ENCODE assay signal across 20 cellular contexts in genomic region chr2:112304298-112304941, GRCh38. TPM values are rescaled to one million over a fixed set of nuclear protein-coding genes. Genes with fewer than 3 reads are reported as not detected.
DNase-seq lines count a peak whose midpoint lies in the region; ATAC-seq and TF ChIP-seq lines count a peak whose summit lies in the region.
"Had no signal": no experiment of that assay in that cellular context is flagged by ENCODE, and none has a peak within 500 bp of the region (broad histone marks: within the 10 kb centered on the region; RNA-seq: fewer than 3 reads in every experiment).

No MANE protein-coding gene starts in this region.

- ATAC-seq in HG02763 (IDR thresholded peaks at IDR 0.05; ENCODE audit: unreplicated experiment): peak; percentile 45
- peak; percentile 61 to 85 for ATAC-seq in stimulated activated naive B cell treated with anti-CD40 and anti-IgM and Interleukin-4, amounts not matched to agents 10 μg/mL and 1 μg/mL and 100 μg/mL, for 72 hours (replicated peaks)
- ATAC-seq: effector memory CD8-positive, alpha-beta T cell; heart left ventricle; HepG2; pancreas had no signal

- CTCF ChIA-PET in activated naive CD4-positive, alpha-beta T cell treated with anti-CD3 and anti-CD28 coated beads, Interleukin-2, amount 10 ng/mL, durations not matched to agents 7 days and 5 days (lab: Charles Lee): no interaction called here
- CTCF ChIA-PET in activated CD4-positive, alpha-beta memory T cell treated with anti-CD3 and anti-CD28 coated beads for 36 hours (lab: Charles Lee): no interaction called here

- H3K9me3 Mint-ChIP-seq in activated T-helper 2 cell treated with anti-CD3 and anti-CD28 coated beads, Interferon-gamma antibody, Interleukin-2, Interleukin-4, amounts not matched to agents 10 μg/mL and 5 μg/mL and 100 μg/mL, durations not matched to agents 14 hours and 24 hours and 36 hours: no peaks in the 10 kb centered on the region
- peaks cover 1 to 4% of the 10 kb centered on the region in 2 donors for H3K9me3 Mint-ChIP-seq in stimulated activated naive B cell treated with anti-CD40 and anti-IgM and Interleukin-4, amounts not matched to agents 10 μg/mL and 1 μg/mL and 100 μg/mL, for 72 hours
- no peaks in the 10 kb centered on the region for H3K9me3 Mint-ChIP-seq in activated naive CD4-positive, alpha-beta T cell treated with anti-CD3 and anti-CD28 coated beads, Interleukin-2, amount 10 ng/mL, durations not matched to agents 7 days and 5 days
- no peaks in the 10 kb centered on the region for H3K9me3 Mint-ChIP-seq in activated CD4-positive, alpha-beta memory T cell treated with anti-CD3 and anti-CD28 coated beads for 36 hours
- H3K9me3 Mint-ChIP-seq: effector memory CD8-positive, alpha-beta T cell had no signal

- H3K27me3 Mint-ChIP-seq in activated T-helper 2 cell treated with anti-CD3 and anti-CD28 coated beads, Interferon-gamma antibody, Interleukin-2, Interleukin-4, amounts not matched to agents 10 μg/mL and 5 μg/mL and 100 μg/mL, durations not matched to agents 14 hours and 24 hours and 36 hours (ENCODE audit: low read depth): no peaks in the 10 kb centered on the region
- H3K27me3 Mint-ChIP-seq in stimulated activated naive B cell treated with anti-CD40 and anti-IgM and Interleukin-4, amounts not matched to agents 10 μg/mL and 1 μg/mL and 100 μg/mL, for 72 hours: no peaks in the 10 kb centered on the region
- H3K27me3 Mint-ChIP-seq in activated naive CD4-positive, alpha-beta T cell treated with anti-CD3 and anti-CD28 coated beads, Interleukin-2, amount 10 ng/mL, durations not matched to agents 7 days and 5 days: no peaks in the 10 kb centered on the region
- H3K27me3 Mint-ChIP-seq in activated CD4-positive, alpha-beta memory T cell treated with anti-CD3 and anti-CD28 coated beads for 36 hours: no peaks in the 10 kb centered on the region
- H3K27me3 Mint-ChIP-seq: effector memory CD8-positive, alpha-beta T cell; naive B cell had no signal

- POLR2A ChIA-PET in activated CD4-positive, alpha-beta memory T cell treated with anti-CD3 and anti-CD28 coated beads for 36 hours (lab: Charles Lee): no interaction called here

- in situ Hi-C loops in GM13977 (cut with MboI; ENCODE audit: low pct_unique_long_range_greater_than_20kb, low sequenced_read_pairs, unreplicated experiment): no loop called here

- intact Hi-C loops in activated T-helper 2 cell treated with anti-CD3 and anti-CD28 coated beads, Interferon-gamma antibody, Interleukin-2, Interleukin-4, amounts not matched to agents 10 μg/mL and 5 μg/mL and 100 μg/mL, durations not matched to agents 14 hours and 24 hours and 36 hours (cut with micrococcal nuclease): no loop called here
- intact Hi-C loops in activated CD4-positive, alpha-beta memory T cell treated with anti-CD3 and anti-CD28 coated beads for 36 hours (cut with micrococcal nuclease): no loop called here

- no peak for TF ChIP-seq CTCF in GM13977 (IDR thresholded peaks at IDR 0.05; ENCODE audit: extremely low read depth, insufficient read depth, missing control alignments)

- H3K36me3 Mint-ChIP-seq in activated T-helper 2 cell treated with anti-CD3 and anti-CD28 coated beads, Interferon-gamma antibody, Interleukin-2, Interleukin-4, amounts not matched to agents 10 μg/mL and 5 μg/mL and 100 μg/mL, durations not matched to agents 14 hours and 24 hours and 36 hours (ENCODE audit: low read depth): peaks cover 40% of the 10 kb centered on the region
- peaks cover 9 to 27% of the 10 kb centered on the region in 2 donors for H3K36me3 Mint-ChIP-seq in stimulated activated naive B cell treated with anti-CD40 and anti-IgM and Interleukin-4, amounts not matched to agents 10 μg/mL and 1 μg/mL and 100 μg/mL, for 72 hours
- peaks cover 26% of the 10 kb centered on the region for H3K36me3 Mint-ChIP-seq in activated naive CD4-positive, alpha-beta T cell treated with anti-CD3 and anti-CD28 coated beads, Interleukin-2, amount 10 ng/mL, durations not matched to agents 7 days and 5 days
- H3K36me3 Mint-ChIP-seq in activated CD4-positive, alpha-beta memory T cell treated with anti-CD3 and anti-CD28 coated beads for 36 hours: peaks cover 19% of the 10 kb centered on the region

- H3K4me1 Mint-ChIP-seq in activated T-helper 2 cell treated with anti-CD3 and anti-CD28 coated beads, Interferon-gamma antibody, Interleukin-2, Interleukin-4, amounts not matched to agents 10 μg/mL and 5 μg/mL and 100 μg/mL, durations not matched to agents 14 hours and 24 hours and 36 hours (ENCODE audit: low read depth): peaks cover 4% of the 10 kb centered on the region
- H3K4me1 Mint-ChIP-seq in stimulated activated naive B cell treated with anti-CD40 and anti-IgM and Interleukin-4, amounts not matched to agents 10 μg/mL and 1 μg/mL and 100 μg/mL, for 72 hours: peaks cover 3 to 4% of the 10 kb centered on the region in 2 donors
- no peaks in the 10 kb centered on the region for H3K4me1 Mint-ChIP-seq in activated naive CD4-positive, alpha-beta T cell treated with anti-CD3 and anti-CD28 coated beads, Interleukin-2, amount 10 ng/mL, durations not matched to agents 7 days and 5 days
- H3K4me1 Mint-ChIP-seq in activated CD4-positive, alpha-beta memory T cell treated with anti-CD3 and anti-CD28 coated beads for 36 hours (ENCODE audit: low read depth): no peaks in the 10 kb centered on the region

- peak overlapping the region; percentile 34 for H3K27ac Mint-ChIP-seq in activated T-helper 2 cell treated with anti-CD3 and anti-CD28 coated beads, Interferon-gamma antibody, Interleukin-2, Interleukin-4, amounts not matched to agents 10 μg/mL and 5 μg/mL and 100 μg/mL, durations not matched to agents 14 hours and 24 hours and 36 hours
- peak overlapping the region; percentile 54 for H3K27ac Mint-ChIP-seq in stimulated activated naive B cell treated with anti-CD40 and anti-IgM and Interleukin-4, amounts not matched to agents 10 μg/mL and 1 μg/mL and 100 μg/mL, for 72 hours
- no peak overlapping the region for H3K27ac Mint-ChIP-seq in activated naive CD4-positive, alpha-beta T cell treated with anti-CD3 and anti-CD28 coated beads, Interleukin-2, amount 10 ng/mL, durations not matched to agents 7 days and 5 days
- no peak overlapping the region for H3K27ac Mint-ChIP-seq in activated CD4-positive, alpha-beta memory T cell treated with anti-CD3 and anti-CD28 coated beads for 36 hours

- DNase-seq in GM13977 (ENCODE audit: low spot score): peak; percentile 13
- no peak for DNase-seq in activated T-helper 2 cell treated with anti-CD3 and anti-CD28 coated beads, Interferon-gamma antibody, Interleukin-2, Interleukin-4, amounts not matched to agents 10 μg/mL and 5 μg/mL and 100 μg/mL, durations not matched to agents 14 hours and 24 hours and 36 hours (ENCODE audit: low spot score)
- no peak for DNase-seq in stimulated activated naive B cell treated with anti-CD40 and anti-IgM and Interleukin-4, amounts not matched to agents 10 μg/mL and 1 μg/mL and 100 μg/mL, for 72 hours
- DNase-seq in NCI-H748 treated with DMSO at 0.1 percent for 48 hours (lab: John Stamatoyannopoulos, UW): no peak
- DNase-seq in activated naive CD4-positive, alpha-beta T cell treated with anti-CD3 and anti-CD28 coated beads, Interleukin-2, amount 10 ng/mL, durations not matched to agents 7 days and 5 days: no peak
- no peak for DNase-seq in activated CD4-positive, alpha-beta memory T cell treated with anti-CD3 and anti-CD28 coated beads for 36 hours
- DNase-seq: activated CD4-positive, CD25-positive, alpha-beta regulatory T cell treated with anti-CD3 and anti-CD28 coated beads, Interleukin-2, amount 50 U/mL, for 72 hours; activated gamma-delta T cell; AML-193; amygdala; effector memory CD8-positive, alpha-beta T cell; EL; heart left ventricle; naive B cell; NCI-H1436 treated with DMSO at 0.1 percent for 48 hours; NCI-H345; pancreas; Right ventricle myocardium superior had no signal

- no peak overlapping the region for H3K4me3 Mint-ChIP-seq in activated T-helper 2 cell treated with anti-CD3 and anti-CD28 coated beads, Interferon-gamma antibody, Interleukin-2, Interleukin-4, amounts not matched to agents 10 μg/mL and 5 μg/mL and 100 μg/mL, durations not matched to agents 14 hours and 24 hours and 36 hours (ENCODE audit: low read depth)
- no peak overlapping the region for H3K4me3 Mint-ChIP-seq in stimulated activated naive B cell treated with anti-CD40 and anti-IgM and Interleukin-4, amounts not matched to agents 10 μg/mL and 1 μg/mL and 100 μg/mL, for 72 hours
- H3K4me3 Mint-ChIP-seq in activated naive CD4-positive, alpha-beta T cell treated with anti-CD3 and anti-CD28 coated beads, Interleukin-2, amount 10 ng/mL, durations not matched to agents 7 days and 5 days: no peak overlapping the region
- H3K4me3 Mint-ChIP-seq in activated CD4-positive, alpha-beta memory T cell treated with anti-CD3 and anti-CD28 coated beads for 36 hours: no peak overlapping the region
- H3K4me3 Mint-ChIP-seq: effector memory CD8-positive, alpha-beta T cell; naive B cell had no signal

RNA-seq across cellular contexts. Expression of gene ZC3H6, which starts 29.0 kb away (rescaled TPM):
- 8.0 and 8.2 TPM in 2 replicates for total RNA-seq in activated T-helper 2 cell treated with anti-CD3 and anti-CD28 coated beads, Interferon-gamma antibody, Interleukin-2, Interleukin-4, amounts not matched to agents 10 μg/mL and 5 μg/mL and 100 μg/mL, durations not matched to agents 14 hours and 24 hours and 36 hours
- 10 to 100 TPM; 14.4 to 15.0 TPM for total RNA-seq in activated CD4-positive, alpha-beta memory T cell treated with anti-CD3 and anti-CD28 coated beads for 36 hours

RNA-seq across cellular contexts. Expression of gene ZC3H8, which starts 49.6 kb away (rescaled TPM):
- total RNA-seq in activated T-helper 2 cell treated with anti-CD3 and anti-CD28 coated beads, Interferon-gamma antibody, Interleukin-2, Interleukin-4, amounts not matched to agents 10 μg/mL and 5 μg/mL and 100 μg/mL, durations not matched to agents 14 hours and 24 hours and 36 hours: 31.8 and 33.4 TPM in 2 replicates
- total RNA-seq in activated CD4-positive, alpha-beta memory T cell treated with anti-CD3 and anti-CD28 coated beads for 36 hours: 10 to 100 TPM; 13.0 to 16.0 TPM

Comparison
In these comparisons a context has a peak if more than half of its experiments do, and no peak if none do; other contexts are left out.
1. H3K27ac Mint-ChIP-seq: peak in activated T-helper 2 cell treated with anti-CD3 and anti-CD28 coated beads, Interferon-gamma antibody, Interleukin-2, Interleukin-4, amounts not matched to agents 10 μg/mL and 5 μg/mL and 100 μg/mL, durations not matched to agents 14 hours and 24 hours and 36 hours (single experiment) and stimulated activated naive B cell treated with anti-CD40 and anti-IgM and Interleukin-4, amounts not matched to agents 10 μg/mL and 1 μg/mL and 100 μg/mL, for 72 hours (single experiment); none in activated naive CD4-positive, alpha-beta T cell treated with anti-CD3 and anti-CD28 coated beads, Interleukin-2, amount 10 ng/mL, durations not matched to agents 7 days and 5 days (single experiment) and activated CD4-positive, alpha-beta memory T cell treated with anti-CD3 and anti-CD28 coated beads for 36 hours (single experiment).